Comparison of ENCODE assay signal across 25 cellular contexts in genomic region chr16:1026057-1026783, GRCh38. TPM values are rescaled to one million over a fixed set of nuclear protein-coding genes. Genes with fewer than 3 reads are reported as not detected.
DNase-seq lines count a peak whose midpoint lies in the region; ATAC-seq and TF ChIP-seq lines count a peak whose summit lies in the region.
"Had no signal": no experiment of that assay in that cellular context is flagged by ENCODE, and none has a peak within 500 bp of the region (broad histone marks: within the 10 kb centered on the region; RNA-seq: fewer than 3 reads in every experiment).

No MANE protein-coding gene starts in this region.

- DNase-seq in G401 (ENCODE audit: low spot score), result peak; percentile 70
- DNase-seq in anterior cingulate cortex (lab: John Stamatoyannopoulos, UW), result peak in 55 of 58 donors; percentile 18 to 83 (median 63)
- DNase-seq in inferior parietal cortex (ENCODE audit: extremely low spot score), result peak; percentile 66
- peak; percentile 47 for DNase-seq in pons (ENCODE audit: low spot score)
- DNase-seq in colonic mucosa, result no peak
- DNase-seq in NCI-H2196 treated with DMSO at 0.1 percent for 48 hours (lab: John Stamatoyannopoulos, UW; ENCODE audit: unreplicated experiment), result no peak
- DNase-seq in NCI-H2029 treated with DMSO at 0.1 percent for 48 hours (lab: John Stamatoyannopoulos, UW), result no peak
- DNase-seq: activated naive CD4-positive, alpha-beta T cell treated with anti-CD3 and anti-CD28 coated beads for 36 hours; aorta; Caco-2; central memory CD4-positive, alpha-beta T cell; DND-41; H9; mesendoderm; naive B cell; NCI-H2227 treated with DMSO at 0.1 percent for 48 hours; NCI-H774; PC-3; Right ventricle myocardium superior; stimulated activated CD8-positive, alpha-beta memory T cell treated with anti-CD3 and anti-CD28 coated beads, Interleukin-4, amount 100 ng/mL, for 48 hours; T-helper 9 cell had no signal

- H3K9ac ChIP-seq in colonic mucosa (ENCODE audit: low read depth in 2 of 2, low read length in 2 of 2), result no peak overlapping the region

- no peak overlapping the region for H3K4me3 ChIP-seq in colonic mucosa

- intact Hi-C loops in colonic mucosa (cut with DNase I), result no loop called here

- H3K36me3 ChIP-seq in colonic mucosa, result no peaks in the 10 kb centered on the region

- in situ Hi-C loops in G401 (cut with HindIII; ENCODE audit: low sequenced_read_pairs), result no loop called here

- no peak for TF ChIP-seq CTCF in colonic mucosa (IDR thresholded peaks at IDR 0.05)

- no peak for ATAC-seq in HG03280 (IDR thresholded peaks at IDR 0.05; ENCODE audit: unreplicated experiment)
- ATAC-seq: left lobe of liver, PC-3, WTC11 had no signal

- H3K9me3 ChIP-seq in colonic mucosa, result no peaks in the 10 kb centered on the region
- H3K9me3 ChIP-seq: Caco-2 had no signal

- H3K27me3 ChIP-seq in colonic mucosa, result no peaks in the 10 kb centered on the region

- no peak overlapping the region for H3K27ac ChIP-seq in colonic mucosa

- H3K4me1 ChIP-seq in colonic mucosa, result no peaks in the 10 kb centered on the region
- H3K4me1 ChIP-seq: Caco-2 had no signal

RNA-seq across cellular contexts. Expression of gene SOX8, which starts 44.6 kb away (rescaled TPM):
- 72.7 and 82.6 TPM in 2 replicates for total RNA-seq in G401 (2014; rRNA removed; shearing (Covaris generic))
- under 1 TPM; 0.20 to 0.61 TPM for total RNA-seq in colonic mucosa
- total RNA-seq: left lobe of liver had no signal

RNA-seq across cellular contexts. Expression of gene SSTR5, which starts 46.3 kb away (rescaled TPM):
- total RNA-seq in G401 (2014; rRNA removed; shearing (Covaris generic)), result not detected in 2 replicates
- under 1 TPM; 0.24 to 0.37 TPM for total RNA-seq in colonic mucosa
- total RNA-seq: activated naive CD4-positive, alpha-beta T cell treated with anti-CD3 and anti-CD28 coated beads for 36 hours; left lobe of liver; posterior vena cava had no signal

RNA-seq across cellular contexts. Expression of gene LMF1, which starts 55.4 kb away (rescaled TPM):
- total RNA-seq in G401 (2014; rRNA removed; shearing (Covaris generic)), result 25.9 and 34.1 TPM in 2 replicates
- total RNA-seq in colonic mucosa, result 10 to 100 TPM in 1 of 2 donors, 1 to 10 TPM in 1; 8.4 to 12.8 TPM

Comparison
In these comparisons a context has a peak if more than half of its experiments do, and no peak if none do; other contexts are left out.
1. DNase-seq: peak in G401 (single experiment), anterior cingulate cortex (55 of 58), inferior parietal cortex (single experiment) and pons (single experiment); none in colonic mucosa (single experiment), NCI-H2196 treated with DMSO at 0.1 percent for 48 hours (single experiment) and NCI-H2029 treated with DMSO at 0.1 percent for 48 hours (single experiment).
2. RNA of gene SOX8, which starts 44.6 kb away (total RNA-seq): 72.7 to 82.6 TPM in G401; 0.20 to 0.61 TPM in colonic mucosa; every median in the first group is over 10 times any median in the second.